In genomic region chr19:42596391-42597071, GRCh38 we compare ENCODE assay signal across 9 cellular contexts. TPM values are rescaled to one million over a fixed set of nuclear protein-coding genes. Genes with fewer than 3 reads are reported as not detected.
DNase-seq lines count a peak whose midpoint lies in the region; ATAC-seq and TF ChIP-seq lines count a peak whose summit lies in the region.
"Had no signal": no experiment of that assay in that cellular context is flagged by ENCODE, and none has a peak within 500 bp of the region (broad histone marks: within the 10 kb centered on the region; RNA-seq: fewer than 3 reads in every experiment).

No MANE protein-coding gene starts in this region.

- H3K9me3 ChIP-seq in CD8-positive, alpha-beta memory T cell (ENCODE audit: low read length) = no peaks in the 10 kb centered on the region
- no peaks in the 10 kb centered on the region for H3K9me3 ChIP-seq in naive thymus-derived CD4-positive, alpha-beta T cell (ENCODE audit: control insufficient read depth in 2 of 3, low read length in 3 of 3)

- ATAC-seq in WTC11 (peak; percentile 84), GM21737 (IDR thresholded peaks at IDR 0.05; ENCODE audit: unreplicated experiment) (no peak)
- peak; percentile 61 for ATAC-seq in naive thymus-derived CD4-positive, alpha-beta T cell

- no peaks in the 10 kb centered on the region for H3K36me3 ChIP-seq in CD8-positive, alpha-beta memory T cell (ENCODE audit: insufficient read depth, low read length)
- H3K36me3 ChIP-seq in naive thymus-derived CD4-positive, alpha-beta T cell (ENCODE audit: control insufficient read depth in 2 of 3, insufficient read depth in 3 of 3, low read length in 3 of 3) = no peaks in the 10 kb centered on the region

- no peak overlapping the region for H3K4me3 Mint-ChIP-seq in CD8-positive, alpha-beta memory T cell
- H3K4me3 Mint-ChIP-seq in WTC11 = no peak overlapping the region
- H3K4me3 Mint-ChIP-seq in naive thymus-derived CD4-positive, alpha-beta T cell = no peak overlapping the region
- no peak overlapping the region for H3K4me3 Mint-ChIP-seq in type B pancreatic cell

- peak overlapping the region in 1 of 8 donors; percentile 75 for H3K27ac Mint-ChIP-seq in CD8-positive, alpha-beta memory T cell
- H3K27ac Mint-ChIP-seq in WTC11 (no peak overlapping the region), type B pancreatic cell (no peak overlapping the region)
- H3K27ac Mint-ChIP-seq in naive thymus-derived CD4-positive, alpha-beta T cell = no peak overlapping the region

- TF ChIP-seq CTCF in HFF-Myc (IDR thresholded peaks at IDR 0.05; ENCODE audit: low read depth, low read length, missing control alignments) (peak; percentile 93), WTC11 (IDR thresholded peaks at IDR 0.05) (peak; percentile 94), type B pancreatic cell (conservative IDR thresholded peaks at IDR 0.05) (peak; percentile 95)

- no peak overlapping the region for H3K4me3 ChIP-seq in CD8-positive, alpha-beta memory T cell (ENCODE audit: low read length)
- no peak overlapping the region for H3K4me3 ChIP-seq in HFF-Myc (replicated peaks; ENCODE audit: low read depth, low read length)
- H3K4me3 ChIP-seq in naive thymus-derived CD4-positive, alpha-beta T cell (ENCODE audit: low read length) = no peak overlapping the region

- H3K4me1 Mint-ChIP-seq in CD8-positive, alpha-beta memory T cell = peaks cover 4 to 6% (median 4%) of the 10 kb centered on the region in 3 donors
- peaks cover 4% of the 10 kb centered on the region for H3K4me1 Mint-ChIP-seq in WTC11
- H3K4me1 Mint-ChIP-seq in naive thymus-derived CD4-positive, alpha-beta T cell = peaks cover 0 to 6% (median 4%) of the 10 kb centered on the region in 7 donors
- no peaks in the 10 kb centered on the region for H3K4me1 Mint-ChIP-seq in type B pancreatic cell (ENCODE audit: unreplicated experiment)

- H3K27me3 Mint-ChIP-seq in CD8-positive, alpha-beta memory T cell = peaks cover 21 to 37% of the 10 kb centered on the region in 2 donors
- H3K27me3 Mint-ChIP-seq in WTC11 (ENCODE audit: low read depth) = peaks cover 15% of the 10 kb centered on the region
- peaks cover 7 to 15% (median 10%) of the 10 kb centered on the region in 5 donors for H3K27me3 Mint-ChIP-seq in naive thymus-derived CD4-positive, alpha-beta T cell
- peaks cover 36% of the 10 kb centered on the region for H3K27me3 Mint-ChIP-seq in type B pancreatic cell

- peak in 4 of 5 donors; percentile 7 to 29 (median 22) for DNase-seq in CD8-positive, alpha-beta memory T cell
- DNase-seq in HFF-Myc (ENCODE audit: extremely low read depth, low read depth) (no peak), WTC11 (ENCODE audit: low spot score) (peak; percentile 68), type B pancreatic cell (ENCODE audit: extremely low spot score, unreplicated experiment) (no peak), NCI-H1694 (lab: John Stamatoyannopoulos, UW) (no peak)
- peak; percentile 4 for DNase-seq in effector CD8-positive, alpha-beta T cell (lab: John Stamatoyannopoulos, UW)
- peak in 7 of 9 donors; percentile 2 to 54 (median 25) for DNase-seq in naive thymus-derived CD4-positive, alpha-beta T cell

- intact Hi-C loops in naive thymus-derived CD4-positive, alpha-beta T cell (cut with micrococcal nuclease) = loop anchor here (1.0 to 2.0 kb wide), 3 partner anchors 29 to 146 kb away; no protein-coding TSS in a partner anchor

- H3K27me3 ChIP-seq in CD8-positive, alpha-beta memory T cell (ENCODE audit: insufficient read depth, low read length, poor library complexity, severe bottlenecking) = no peaks in the 10 kb centered on the region
- no peaks in the 10 kb centered on the region for H3K27me3 ChIP-seq in naive thymus-derived CD4-positive, alpha-beta T cell (ENCODE audit: control insufficient read depth in 2 of 2, insufficient read depth in 2 of 2, low read length in 2 of 2)

- POLR2A ChIA-PET in CD8-positive, alpha-beta memory T cell (lab: Charles Lee) = no interaction called here
- POLR2A ChIA-PET in WTC11 (lab: Charles Lee) = no interaction called here
- POLR2A ChIA-PET in naive thymus-derived CD4-positive, alpha-beta T cell (lab: Charles Lee) = no interaction called here

- no peak overlapping the region for H3K27ac ChIP-seq in CD8-positive, alpha-beta memory T cell (ENCODE audit: low read depth, low read length)
- no peak overlapping the region for H3K27ac ChIP-seq in naive thymus-derived CD4-positive, alpha-beta T cell (ENCODE audit: low read depth, low read length)

- CTCF ChIA-PET in CD8-positive, alpha-beta memory T cell (lab: Charles Lee) = interaction anchor here (0.6 to 1.7 kb wide), 6 partner anchors 8 to 146 kb away, joined by 3 to 4 read pairs (median 3); no protein-coding TSS in a partner anchor
- CTCF ChIA-PET in WTC11 (lab: Charles Lee) = interaction anchor here (0.5 to 3.3 kb wide), 25 partner anchors 9 to 595 kb away, joined by 3 to 24 read pairs (median 6); partner anchors contain the start of genes CEACAM1 and CXCL17
- CTCF ChIA-PET in naive thymus-derived CD4-positive, alpha-beta T cell (lab: Charles Lee) = interaction anchor here (1.3 kb wide), 1 partner anchor 15 kb away, joined by 5 read pairs; no protein-coding TSS in a partner anchor

- no peaks in the 10 kb centered on the region for H3K4me1 ChIP-seq in CD8-positive, alpha-beta memory T cell (ENCODE audit: insufficient read depth, low read length)
- H3K4me1 ChIP-seq in naive thymus-derived CD4-positive, alpha-beta T cell (ENCODE audit: control insufficient read depth in 2 of 2, insufficient read depth in 2 of 2, low read length in 2 of 2) = no peaks in the 10 kb centered on the region

- no peaks in the 10 kb centered on the region for H3K36me3 Mint-ChIP-seq in CD8-positive, alpha-beta memory T cell
- no peaks in the 10 kb centered on the region for H3K36me3 Mint-ChIP-seq in WTC11
- H3K36me3 Mint-ChIP-seq in naive thymus-derived CD4-positive, alpha-beta T cell = no peaks in the 10 kb centered on the region
- H3K36me3 Mint-ChIP-seq in type B pancreatic cell = no peaks in the 10 kb centered on the region

- peaks cover 0 to 2% (median 0%) of the 10 kb centered on the region in 5 donors for H3K9me3 Mint-ChIP-seq in CD8-positive, alpha-beta memory T cell
- H3K9me3 Mint-ChIP-seq in WTC11 (peaks cover 10% of the 10 kb centered on the region), type B pancreatic cell (no peaks in the 10 kb centered on the region)
- no peaks in the 10 kb centered on the region for H3K9me3 Mint-ChIP-seq in naive thymus-derived CD4-positive, alpha-beta T cell

TF ChIP-seq in WTC11, 78 proteins besides CTCF, POLR2A, EP300 and RAD21:
- TF ChIP-seq ZNF423 (CRISPR knock-in tag; IDR thresholded peaks at IDR 0.05) (no peak; the same call in 1 of the 2 replicates), IRF1 (CRISPR knock-in tag; IDR thresholded peaks at IDR 0.05) (0 out of 2 replicates have a peak, but pooled peaks have one; percentile 30), USF1 (CRISPR knock-in tag; IDR thresholded peaks at IDR 0.05) (no peak), ESRRA (CRISPR knock-in tag; IDR thresholded peaks at IDR 0.05; ENCODE audit: borderline replicate concordance) (no peak), ZNF532 (CRISPR knock-in tag; IDR thresholded peaks at IDR 0.05; ENCODE audit: borderline replicate concordance) (no peak)

RNA-seq across cellular contexts. Expression of gene CEACAM8, which starts 1.8 kb away (rescaled TPM):
- total RNA-seq in CD8-positive, alpha-beta memory T cell = not detected
- polyA plus RNA-seq in CD8-positive, alpha-beta memory T cell = not detected
- total RNA-seq in WTC11 (2021) = not detected in 3 replicates
- total RNA-seq in naive thymus-derived CD4-positive, alpha-beta T cell = under 1 TPM in 1 of 5 experiments, not detected in 4; 0.59 TPM
- not detected for polyA plus RNA-seq in naive thymus-derived CD4-positive, alpha-beta T cell
- total RNA-seq in type B pancreatic cell (ENCODE audit: low replicate concordance) = not detected in 2 replicates
- total RNA-seq: NCI-H460 had no signal

Comparison
In these comparisons a context has a peak if more than half of its experiments do, and no peak if none do; other contexts are left out.
1. DNase-seq: peak in CD8-positive, alpha-beta memory T cell (4 of 5), WTC11 (single experiment), effector CD8-positive, alpha-beta T cell (single experiment) and naive thymus-derived CD4-positive, alpha-beta T cell (7 of 9); none in HFF-Myc (single experiment), type B pancreatic cell (single experiment) and NCI-H1694 (single experiment).
2. Peak in every context shown above with its lines, with median percentiles within 50 percentile points of each other: CTCF ChIP-seq.